8 cellular contexts compared by ENCODE assay signal in the genomic region with DNA sequence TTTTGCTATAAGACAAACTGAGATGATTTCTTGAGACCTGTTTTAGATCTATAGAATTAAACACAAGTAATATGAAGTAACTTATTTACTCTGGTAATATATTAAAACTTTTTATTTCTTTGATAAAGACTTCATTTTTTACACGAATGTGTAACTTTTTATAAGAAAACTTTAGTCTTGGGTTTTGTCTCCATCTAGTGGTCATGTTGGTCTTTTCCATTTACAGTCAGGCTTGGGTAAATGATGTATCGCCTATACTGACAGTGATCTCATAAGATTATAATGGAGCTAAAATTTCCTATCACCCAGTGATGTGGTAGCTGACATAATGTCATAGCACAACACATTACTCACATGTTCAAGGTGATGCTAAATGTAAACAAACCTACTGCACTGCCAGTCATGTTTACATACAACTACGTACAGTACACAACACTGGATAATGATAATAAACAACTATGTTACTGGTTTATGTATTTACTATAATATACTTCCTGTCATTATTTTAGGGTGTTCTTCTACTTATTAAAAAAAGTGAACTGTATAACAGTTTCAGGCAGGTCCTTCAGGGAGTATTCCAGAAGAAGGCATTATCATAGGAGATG. TPM values are rescaled to one million over a fixed set of nuclear protein-coding genes. Genes with fewer than 3 reads are reported as not detected.
DNase-seq lines count a peak whose midpoint lies in the region; ATAC-seq, FAIRE-seq and TF ChIP-seq lines count a peak whose summit lies in the region.

No MANE protein-coding gene starts in this region.

- H3K4me1 ChIP-seq in DOHH2 (ENCODE audit: control insufficient read depth, low read length) (no peaks in the 10 kb centered on the region), GM23248 (ENCODE audit: insufficient read depth) (no peaks in the 10 kb centered on the region), kidney (ENCODE audit: control insufficient read depth in 1 of 2, insufficient read depth in 1 of 2, low read depth in 1 of 2, low read length in 2 of 2) (no peaks in the 10 kb centered on the region), transverse colon (peaks cover 0 to 2% (median 0%) of the 10 kb centered on the region in 4 donors)

- H3F3A ChIP-seq in DOHH2 (ENCODE audit: control insufficient read depth, insufficient read depth), result no peaks in the 10 kb centered on the region
- H3F3A ChIP-seq in GM23248 (ENCODE audit: insufficient read depth), result no peaks in the 10 kb centered on the region

- peak; percentile 65 for TF ChIP-seq CTCF in DOHH2 (IDR thresholded peaks at IDR 0.05; ENCODE audit: low read depth, low read length, poor library complexity, severe bottlenecking)
- peak; percentile 43 for TF ChIP-seq CTCF in astrocyte of the cerebellum (IDR thresholded peaks at IDR 0.05; ENCODE audit: low read depth, low read length, missing control alignments)
- peak; percentile 51 for TF ChIP-seq CTCF in kidney (IDR thresholded peaks at IDR 0.05; ENCODE audit: borderline replicate concordance, extremely low read depth, insufficient read depth)
- peak; percentile 57 to 74 (median 68) for TF ChIP-seq CTCF in transverse colon (IDR thresholded peaks at IDR 0.05)

- H3K9me2 ChIP-seq in DOHH2 (replicated peaks; ENCODE audit: control insufficient read depth, low read length), result no peaks in the 10 kb centered on the region
- H3K9me2 ChIP-seq in GM23248 (ENCODE audit: insufficient read depth), result no peaks in the 10 kb centered on the region

- H3K36me3 ChIP-seq in DOHH2 (ENCODE audit: control insufficient read depth, low read length), result peaks cover 5% of the 10 kb centered on the region
- no peaks in the 10 kb centered on the region; the same call in 1 of the 2 replicates for H3K36me3 ChIP-seq in GM23248 (ENCODE audit: low read depth)
- peaks cover 0 to 8% of the 10 kb centered on the region in 2 donors for H3K36me3 ChIP-seq in kidney (ENCODE audit: control insufficient read depth in 1 of 2, insufficient read depth in 2 of 2, low read length in 2 of 2)
- H3K36me3 ChIP-seq in transverse colon, result peaks cover 0 to 5% (median 0%) of the 10 kb centered on the region in 4 donors

- ATAC-seq in HG02884 (IDR thresholded peaks at IDR 0.05; ENCODE audit: unreplicated experiment), result no peak

- H4K20me1 ChIP-seq in DOHH2 (ENCODE audit: control insufficient read depth, insufficient read depth, low read depth, low read length) (no peaks in the 10 kb centered on the region), GM23248 (ENCODE audit: insufficient read depth) (no peaks in the 10 kb centered on the region)

- H2AFZ ChIP-seq in GM23248, result no peak overlapping the region

- WGBS in GM23248 (ENCODE audit: low coverage in 1 of 2, low lambda C conversion rate in 2 of 2, missing lambda C conversion rate in 2 of 2), 2 experiments, result 3 to 5% methylated on average over 3 of the region's 3 CpGs
- WGBS in transverse colon (ENCODE audit: low coverage in 1 of 2), 2 donors, result 2 to 20% methylated on average over 3 of the region's 3 CpGs

- in situ Hi-C loops in GM23248 (cut with MboI), result loop anchor here (5.0 kb wide), 1 partner anchor 327 kb away; no protein-coding TSS in a partner anchor
- in situ Hi-C loops in astrocyte of the cerebellum (cut with HindIII; ENCODE audit: low sequenced_read_pairs), result no loop called here
- in situ Hi-C loops in transverse colon (cut with MboI; ENCODE audit: low pct_ligation_motif_present in 1 of 4, low pct_unique_long_range_greater_than_20kb in 1 of 4, low sequenced_read_pairs in 3 of 4), result loop anchor here in 1 of 4 donors (10.0 to 25.0 kb wide), 2 partner anchors 180 to 617 kb away; no protein-coding TSS in a partner anchor

- no peaks in the 10 kb centered on the region for H3K9me3 ChIP-seq in DOHH2 (ENCODE audit: control insufficient read depth, insufficient read depth, low read length)
- H3K9me3 ChIP-seq in GM23248 (ENCODE audit: low read depth), result no peaks in the 10 kb centered on the region
- no peaks in the 10 kb centered on the region for H3K9me3 ChIP-seq in kidney (ENCODE audit: control insufficient read depth in 1 of 2, low read length in 2 of 2)
- no peaks in the 10 kb centered on the region for H3K9me3 ChIP-seq in transverse colon

- TF ChIP-seq EP300 in transverse colon (IDR thresholded peaks at IDR 0.05; ENCODE audit: low read depth), result no peak

- H3K79me2 ChIP-seq in DOHH2 (ENCODE audit: control insufficient read depth, low read length), result no peaks in the 10 kb centered on the region
- H3K79me2 ChIP-seq in GM23248 (ENCODE audit: insufficient read depth), result no peaks in the 10 kb centered on the region

- H3K4me3 ChIP-seq in DOHH2 (ENCODE audit: low read length) (no peak overlapping the region), GM23248 (no peak overlapping the region), astrocyte of the cerebellum (ENCODE audit: low read depth, low read length) (no peak overlapping the region), kidney (ENCODE audit: low read length in 2 of 2) (no peak overlapping the region), transverse colon (no peak overlapping the region)

- H3K4me2 ChIP-seq in DOHH2 (ENCODE audit: low read length), result no peak overlapping the region
- H3K4me2 ChIP-seq in GM23248 (ENCODE audit: unreplicated experiment), result no peak overlapping the region

- DNase-seq in GM23248, result peak; percentile 67
- DNase-seq in NCI-H2227 (lab: John Stamatoyannopoulos, UW; ENCODE audit: unreplicated experiment), result peak; percentile 37
- DNase-seq in astrocyte of the cerebellum (ENCODE audit: low read depth), result peak; percentile 62
- DNase-seq in kidney, result no peak
- DNase-seq in transverse colon, result no peak
- DNase-seq in stimulated activated CD4-positive, alpha-beta T cell treated with anti-CD3 and anti-CD28 coated beads, Interleukin-2, amount 100 ng/mL, for 48 hours, result no peak

- FAIRE-seq in kidney (lab: Jason Lieb, UNC), result peak; percentile 95

- H3K9ac ChIP-seq in GM23248 (no peak overlapping the region), kidney (ENCODE audit: low read length in 2 of 2) (no peak overlapping the region)

- TF ChIP-seq POLR2A in transverse colon (IDR thresholded peaks at IDR 0.05), result no peak

- no peaks in the 10 kb centered on the region for H3K27me3 ChIP-seq in DOHH2 (ENCODE audit: control insufficient read depth, low read length)
- H3K27me3 ChIP-seq in GM23248 (replicated peaks; ENCODE audit: insufficient read depth), result no peaks in the 10 kb centered on the region
- no peaks in the 10 kb centered on the region for H3K27me3 ChIP-seq in transverse colon

- intact Hi-C loops in kidney (cut with DNase I) (no loop called here), transverse colon (cut with DNase I; ENCODE audit: low total_unique reads) (loop anchor here (5.0 to 10.0 kb wide), 2 partner anchors 610 to 1408 kb away; no protein-coding TSS in a partner anchor)

- H3K27ac ChIP-seq in DOHH2 (ENCODE audit: low read depth, low read length) (no peak overlapping the region), GM23248 (no peak overlapping the region), kidney (ENCODE audit: low read depth in 2 of 2, low read length in 2 of 2) (no peak overlapping the region), transverse colon (no peak overlapping the region)

RNA-seq across cellular contexts. Expression of gene C11orf97, which starts 7.5 kb away (rescaled TPM):
- total RNA-seq in GM23248 (2014; rRNA removed; shearing (Covaris generic)), result not detected in 2 replicates
- polyA plus RNA-seq in GM23248 (2016; fragmentation: Nextera tagmentation; extraction: Ambion mirVana) (not detected in 2 replicates), kidney (ENCODE audit: insufficient read depth, low read depth, low replicate concordance) (1.5 TPM)
- total RNA-seq in kidney (not detected), transverse colon (not detected)

RNA-seq across cellular contexts. Expression of gene ANKRD49, which starts 11.0 kb away (rescaled TPM):
- 18.6 and 37.2 TPM in 2 replicates for total RNA-seq in GM23248 (2014; rRNA removed; shearing (Covaris generic))
- polyA plus RNA-seq in GM23248 (2016; fragmentation: Nextera tagmentation; extraction: Ambion mirVana), result 13.9 and 14.1 TPM in 2 replicates
- 17.1 TPM for total RNA-seq in kidney
- 12.7 TPM for polyA plus RNA-seq in kidney (ENCODE audit: insufficient read depth, low read depth, low replicate concordance)
- 10 to 100 TPM; 24.4 to 43.6 (median 33.2) TPM for total RNA-seq in transverse colon

RNA-seq across cellular contexts. Expression of gene MRE11, which starts 11.1 kb away (rescaled TPM):
- 8.5 and 15.6 TPM in 2 replicates for total RNA-seq in GM23248 (2014; rRNA removed; shearing (Covaris generic))
- 10.6 and 10.7 TPM in 2 replicates for polyA plus RNA-seq in GM23248 (2016; fragmentation: Nextera tagmentation; extraction: Ambion mirVana)
- 16.6 TPM for total RNA-seq in kidney
- polyA plus RNA-seq in kidney (ENCODE audit: insufficient read depth, low read depth, low replicate concordance), result 3.5 TPM
- total RNA-seq in transverse colon, result 10 to 100 TPM in 2 of 4 donors, 1 to 10 TPM in 2; 5.6 to 17.0 (median 9.9) TPM

RNA-seq across cellular contexts. Expression of gene FUT4, which starts 38.9 kb away (rescaled TPM):
- 4.2 and 7.9 TPM in 2 replicates for total RNA-seq in GM23248 (2014; rRNA removed; shearing (Covaris generic))
- polyA plus RNA-seq in GM23248 (2016; fragmentation: Nextera tagmentation; extraction: Ambion mirVana) (2.0 and 2.3 TPM in 2 replicates), kidney (ENCODE audit: insufficient read depth, low read depth, low replicate concordance) (1.2 TPM)
- total RNA-seq in kidney (9.5 TPM), transverse colon (10 to 100 TPM; 14.9 to 39.0 (median 22.4) TPM)

Comparison
In these comparisons a context has a peak if more than half of its experiments do, and no peak if none do; other contexts are left out.
1. DNase-seq: peak in GM23248 (single experiment), NCI-H2227 (single experiment) and astrocyte of the cerebellum (single experiment); none in kidney (single experiment), transverse colon (single experiment) and stimulated activated CD4-positive, alpha-beta T cell treated with anti-CD3 and anti-CD28 coated beads, Interleukin-2, amount 100 ng/mL, for 48 hours (0 of 2).
2. Peak in every context shown above with its lines, with median percentiles within 50 percentile points of each other: CTCF ChIP-seq.